ENCODE assay signal across 8 cellular contexts in genomic region chr10:3757638-3758490, GRCh38. TPM values are rescaled to one million over a fixed set of nuclear protein-coding genes. Genes with fewer than 3 reads are reported as not detected.
DNase-seq lines count a peak whose midpoint lies in the region; ATAC-seq, FAIRE-seq and TF ChIP-seq lines count a peak whose summit lies in the region.

No MANE protein-coding gene starts in this region.

- no peaks in the 10 kb centered on the region for H3K9me3 ChIP-seq in DND-41 (ENCODE audit: insufficient read depth, low read length, severe bottlenecking)
- H3K9me3 ChIP-seq in spleen: no peaks in the 10 kb centered on the region

- peaks cover 1% of the 10 kb centered on the region for H3K36me3 Mint-ChIP-seq in activated naive CD4-positive, alpha-beta T cell treated with anti-CD3 and anti-CD28 coated beads, Interleukin-2, amount 50 U/mL, for 24 hours

- no peak for FAIRE-seq in urothelium cell line (lab: Jason Lieb, UNC)

- H3K27ac ChIP-seq in DND-41 (ENCODE audit: low read length) (no peak overlapping the region; the same call in 1 of the 2 replicates), spleen (peak overlapping the region; percentile 2 to 86 (median 70))

- no peak for TF ChIP-seq POLR2A in spleen (IDR thresholded peaks at IDR 0.05)

- H3K4me3 ChIP-seq in DND-41 (ENCODE audit: low read depth in 1 of 2, low read length in 2 of 2) (no peak overlapping the region), spleen (peak overlapping the region in 1 of 8 donors; percentile 33)

- intact Hi-C loops in spleen (cut with DNase I; ENCODE audit: low total_unique reads): no loop called here

- ATAC-seq in DND-41 (ENCODE audit: insufficient read depth, low read depth) (peak; percentile 42; the same call in 1 of the 3 replicates), GM21528 (IDR thresholded peaks at IDR 0.05; ENCODE audit: low FRiP score, unreplicated experiment) (peak; percentile 74)

- no peak for DNase-seq in DND-41
- peak; percentile 74 for DNase-seq in M059J (ENCODE audit: low read depth)
- DNase-seq in spleen: peak; percentile 87
- no peak for DNase-seq in DMS79 treated with DMSO at 0.1 percent for 48 hours (lab: John Stamatoyannopoulos, UW)
- DNase-seq in NCI-H82 treated with DMSO at 0.1 percent for 48 hours (lab: John Stamatoyannopoulos, UW; ENCODE audit: unreplicated experiment): no peak
- DNase-seq in urothelium cell line (ENCODE audit: low spot score): no peak

- no peaks in the 10 kb centered on the region for H3K27me3 ChIP-seq in DND-41 (ENCODE audit: insufficient read depth, low read length, poor library complexity)
- H3K27me3 ChIP-seq in spleen (replicated peaks in 1 of 7): no peaks in the 10 kb centered on the region

- H3K4me1 Mint-ChIP-seq in activated naive CD4-positive, alpha-beta T cell treated with anti-CD3 and anti-CD28 coated beads, Interleukin-2, amount 50 U/mL, for 24 hours: peaks cover 64% of the 10 kb centered on the region

- 49 to 62% (median 59%) methylated on average over 14 of the region's 14 CpGs for WGBS in spleen, 5 donors

- H3K36me3 ChIP-seq in DND-41 (ENCODE audit: insufficient read depth, low read length) (no peaks in the 10 kb centered on the region), spleen (no peaks in the 10 kb centered on the region)

- no peaks in the 10 kb centered on the region for H4K20me1 ChIP-seq in DND-41 (ENCODE audit: insufficient read depth, low read length)

- H3K27ac Mint-ChIP-seq in activated naive CD4-positive, alpha-beta T cell treated with anti-CD3 and anti-CD28 coated beads, Interleukin-2, amount 50 U/mL, for 24 hours: peak overlapping the region; percentile 99

- no peaks in the 10 kb centered on the region for H3K9me3 Mint-ChIP-seq in activated naive CD4-positive, alpha-beta T cell treated with anti-CD3 and anti-CD28 coated beads, Interleukin-2, amount 50 U/mL, for 24 hours

- no peak overlapping the region for H3K9ac ChIP-seq in DND-41 (ENCODE audit: low read depth, low read length)

- no peaks in the 10 kb centered on the region for H3K79me2 ChIP-seq in DND-41 (ENCODE audit: insufficient read depth, low read length)

- H2AFZ ChIP-seq in DND-41 (ENCODE audit: low read depth, low read length): no peak overlapping the region

- TF ChIP-seq CTCF in DND-41 (IDR thresholded peaks at IDR 0.05; ENCODE audit: borderline replicate concordance, extremely low read depth, low read length, poor library complexity, severe bottlenecking) (no peak), spleen (IDR thresholded peaks at IDR 0.05 in 8 of 11, conservative IDR thresholded peaks at IDR 0.05 in 3 of 11) (no peak)

- no peak overlapping the region for H3K4me2 ChIP-seq in DND-41 (ENCODE audit: insufficient read depth, low read length)

- H3K4me3 Mint-ChIP-seq in activated naive CD4-positive, alpha-beta T cell treated with anti-CD3 and anti-CD28 coated beads, Interleukin-2, amount 50 U/mL, for 24 hours: peak overlapping the region; percentile 83

- peaks cover 13% of the 10 kb centered on the region for H3K4me1 ChIP-seq in DND-41 (ENCODE audit: insufficient read depth, low read length)
- H3K4me1 ChIP-seq in spleen: peaks cover 10 to 80% (median 38%) of the 10 kb centered on the region in 6 donors

- no peaks in the 10 kb centered on the region for H3K27me3 Mint-ChIP-seq in activated naive CD4-positive, alpha-beta T cell treated with anti-CD3 and anti-CD28 coated beads, Interleukin-2, amount 50 U/mL, for 24 hours

RNA-seq across cellular contexts. Expression of gene KLF6, which starts 27.1 kb away (rescaled TPM):
- 4.8 and 9.9 TPM in 2 replicates for total RNA-seq in M059J (2014; rRNA removed; shearing (Covaris generic))
- total RNA-seq in spleen: 100 to 1,000 TPM in 5 of 7 donors, 10 to 100 TPM in 2; 65.0 to 211 (median 135) TPM
- 10 to 100 TPM; 18.8 to 26.6 (median 19.6) TPM for polyA plus RNA-seq in spleen

Comparison
In these comparisons a context has a peak if more than half of its experiments do, and no peak if none do; other contexts are left out.
1. DNase-seq: peak in M059J (single experiment) and spleen (single experiment); none in DND-41 (single experiment), DMS79 treated with DMSO at 0.1 percent for 48 hours (single experiment), NCI-H82 treated with DMSO at 0.1 percent for 48 hours (single experiment) and urothelium cell line (single experiment).